Comparison of ENCODE assay signal across 8 cellular contexts in the genomic region with DNA sequence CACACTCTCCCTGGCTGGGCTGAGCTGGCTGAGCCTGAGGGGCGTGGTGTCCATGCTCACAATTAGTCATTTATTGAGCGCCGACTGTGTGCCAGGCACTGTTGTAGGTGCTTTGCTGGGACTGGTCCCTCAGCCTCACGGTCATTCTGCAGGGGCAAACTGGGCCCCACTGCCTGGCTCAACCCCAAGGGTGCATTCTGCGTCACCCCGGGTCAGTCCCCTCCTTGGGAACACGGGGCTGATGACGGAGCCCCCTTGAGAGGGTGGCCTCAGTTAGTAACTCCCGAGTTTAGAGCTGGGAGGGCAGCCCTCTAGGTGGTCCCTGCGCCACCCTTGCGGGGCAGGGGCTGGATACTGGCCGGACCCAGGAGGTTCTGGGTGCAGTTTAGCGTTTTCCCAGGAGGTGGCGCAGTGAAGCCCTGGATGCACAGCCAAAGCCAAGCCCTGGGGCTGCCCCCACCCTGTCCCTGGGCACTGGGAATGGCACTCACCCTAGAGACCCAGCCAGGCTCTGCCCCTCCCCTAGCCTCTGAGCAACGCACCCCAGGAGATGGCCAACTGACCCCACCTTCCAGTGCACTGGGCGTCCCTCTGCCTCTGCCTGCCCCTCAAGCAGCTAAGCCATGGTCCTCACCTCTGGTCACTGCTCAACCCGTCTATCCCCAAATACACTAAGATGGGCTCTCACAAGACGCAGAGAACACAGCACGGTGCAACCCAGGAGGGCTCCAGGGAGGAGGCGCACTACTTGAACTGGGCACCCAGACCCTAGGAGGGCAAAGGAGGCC.
DNase-seq lines count a peak whose midpoint lies in the region; ATAC-seq and TF ChIP-seq lines count a peak whose summit lies in the region.

No MANE protein-coding gene starts in this region.

- no peaks in the 10 kb centered on the region for H3K9me3 ChIP-seq in body of pancreas

- H3K36me3 ChIP-seq in body of pancreas (replicated peaks in 1 of 2; ENCODE audit: insufficient read depth in 1 of 2, low read depth in 2 of 2) = no peaks in the 10 kb centered on the region

- TF ChIP-seq CTCF in AG09309 (IDR thresholded peaks at IDR 0.05; ENCODE audit: control insufficient read depth, insufficient read depth, low read depth, low read length, missing control alignments) (peak; percentile 83), GM20000 (IDR thresholded peaks at IDR 0.05; ENCODE audit: extremely low read depth, missing control alignments) (peak; percentile 72), body of pancreas (IDR thresholded peaks at IDR 0.05) (peak; percentile 48 to 73 (median 58))

- DNase-seq in AG09309 (ENCODE audit: low read depth) (no peak), GM20000 (ENCODE audit: low spot score) (peak; percentile 83), T1000 (lab: John Stamatoyannopoulos, UW) (peak; percentile 28), body of pancreas (peak; percentile 46 to 74 (median 62)), left colon (peak; percentile 72 to 86), Ammon's horn (ENCODE audit: low spot score) (no peak), globus pallidus (ENCODE audit: low spot score) (no peak)
- peak in 2 of 3 donors; percentile 12 to 35 for DNase-seq in stimulated activated CD4-positive, alpha-beta T cell treated with anti-CD3 and anti-CD28 coated beads, TNF-alpha, amount 100 ng/mL, for 1 hour (ENCODE audit: low read depth in 3 of 3, low spot score in 1 of 3)

- TF ChIP-seq POLR2A in body of pancreas (IDR thresholded peaks at IDR 0.05) = no peak

- peaks cover 7% of the 10 kb centered on the region for H3K4me1 ChIP-seq in body of pancreas

- H3K27me3 ChIP-seq in body of pancreas = no peaks in the 10 kb centered on the region

- WGBS in body of pancreas, 2 donors = 41 to 55% methylated on average over 8 to 20 of the region's 20 CpGs

- intact Hi-C loops in body of pancreas (cut with DNase I) (no loop called here), left colon (cut with DNase I, micrococcal nuclease) (no loop called here)

- H3K27ac ChIP-seq in body of pancreas = no peak overlapping the region

- ATAC-seq in body of pancreas (peak; percentile 60), left colon (peak; percentile 59)

- no peak overlapping the region for H3K4me3 ChIP-seq in AG09309 (ENCODE audit: control insufficient read depth, low read depth, low read length)
- no peak overlapping the region for H3K4me3 ChIP-seq in body of pancreas

Comparison
In these comparisons a context has a peak if more than half of its experiments do, and no peak if none do; other contexts are left out.
1. DNase-seq: peak in GM20000 (single experiment), T1000 (single experiment), body of pancreas (4 of 4), left colon (2 of 2) and stimulated activated CD4-positive, alpha-beta T cell treated with anti-CD3 and anti-CD28 coated beads, TNF-alpha, amount 100 ng/mL, for 1 hour (2 of 3); none in AG09309 (single experiment), Ammon's horn (single experiment) and globus pallidus (single experiment).
2. Peak in every context shown above with its lines, with median percentiles within 50 percentile points of each other: CTCF ChIP-seq.